1 cellular context compared by ENCODE assay signal in the genomic region with DNA sequence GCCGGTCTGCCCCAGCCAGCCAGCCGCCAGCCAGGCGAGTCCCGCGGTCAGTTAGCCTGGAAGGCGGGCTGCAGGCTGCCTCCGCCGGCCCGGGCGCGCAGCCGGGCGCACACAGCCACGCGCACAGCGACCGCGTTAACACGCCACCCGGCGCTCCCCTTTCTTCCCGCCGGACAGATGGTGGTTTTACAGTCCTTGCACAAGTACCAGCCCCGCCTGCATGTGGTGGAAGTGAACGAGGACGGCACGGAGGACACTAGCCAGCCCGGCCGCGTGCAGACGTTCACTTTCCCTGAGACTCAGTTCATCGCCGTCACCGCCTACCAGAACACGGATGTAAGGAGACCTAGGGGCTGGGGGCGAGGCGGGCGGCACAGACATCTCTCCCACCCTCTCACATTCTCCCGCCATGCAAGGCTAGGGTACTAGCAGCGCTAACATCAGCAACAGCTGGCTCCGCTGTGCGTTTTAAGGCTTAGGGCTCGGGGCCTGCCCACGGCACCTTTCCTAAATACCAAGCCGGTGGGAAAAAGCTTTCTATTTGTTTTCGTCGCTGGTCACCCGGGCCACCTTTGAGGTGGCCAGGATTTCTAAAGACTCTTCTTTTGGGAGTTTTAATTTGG.
TF ChIP-seq lines count a peak whose summit lies in the region.

No MANE protein-coding gene starts in this region.

TF ChIP-seq in HepG2, 621 proteins besides CTCF, POLR2A, EP300 and RAD21 (continued from another document and continues in another):
- TF ChIP-seq, protein P1, sequence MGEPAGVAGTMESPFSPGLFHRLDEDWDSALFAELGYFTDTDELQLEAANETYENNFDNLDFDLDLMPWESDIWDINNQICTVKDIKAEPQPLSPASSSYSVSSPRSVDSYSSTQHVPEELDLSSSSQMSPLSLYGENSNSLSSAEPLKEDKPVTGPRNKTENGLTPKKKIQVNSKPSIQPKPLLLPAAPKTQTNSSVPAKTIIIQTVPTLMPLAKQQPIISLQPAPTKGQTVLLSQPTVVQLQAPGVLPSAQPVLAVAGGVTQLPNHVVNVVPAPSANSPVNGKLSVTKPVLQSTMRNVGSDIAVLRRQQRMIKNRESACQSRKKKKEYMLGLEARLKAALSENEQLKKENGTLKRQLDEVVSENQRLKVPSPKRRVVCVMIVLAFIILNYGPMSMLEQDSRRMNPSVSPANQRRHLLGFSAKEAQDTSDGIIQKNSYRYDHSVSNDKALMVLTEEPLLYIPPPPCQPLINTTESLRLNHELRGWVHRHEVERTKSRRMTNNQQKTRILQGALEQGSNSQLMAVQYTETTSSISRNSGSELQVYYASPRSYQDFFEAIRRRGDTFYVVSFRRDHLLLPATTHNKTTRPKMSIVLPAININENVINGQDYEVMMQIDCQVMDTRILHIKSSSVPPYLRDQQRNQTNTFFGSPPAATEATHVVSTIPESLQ (CRISPR knock-in tag; conservative IDR thresholded peaks at IDR 0.05), result no peak
- TF ChIP-seq ZNF260 (CRISPR knock-in tag; IDR thresholded peaks at IDR 0.05; ENCODE audit: borderline replicate concordance, low read depth) (no peak), SMAD3 (CRISPR knock-in tag; IDR thresholded peaks at IDR 0.05) (no peak), ZNF781 (CRISPR knock-in tag; IDR thresholded peaks at IDR 0.05; ENCODE audit: borderline replicate concordance, not compliant biosample characterization) (no peak), KDM5B (CRISPR knock-in tag; IDR thresholded peaks at IDR 0.05; ENCODE audit: borderline replicate concordance) (peak; percentile 72; the same call in 1 of the 2 replicates), MAFF (IDR thresholded peaks at IDR 0.05; ENCODE audit: low read depth, low read length) (no peak), ZKSCAN1 (IDR thresholded peaks at IDR 0.05; ENCODE audit: low read length) (no peak), ZNF383 (CRISPR knock-in tag; IDR thresholded peaks at IDR 0.05; ENCODE audit: borderline replicate concordance) (no peak), ZNF605 (CRISPR knock-in tag; IDR thresholded peaks at IDR 0.05) (no peak), NFKBIZ (CRISPR knock-in tag; IDR thresholded peaks at IDR 0.05) (no peak), ZNF333 (CRISPR knock-in tag; IDR thresholded peaks at IDR 0.05; ENCODE audit: borderline replicate concordance) (0 out of 2 replicates have a peak, but pooled peaks have one; percentile 40), ZMAT3 (CRISPR knock-in tag; conservative IDR thresholded peaks at IDR 0.05) (no peak), NBN (conservative IDR thresholded peaks at IDR 0.05) (no peak), TGIF2 (CRISPR knock-in tag; IDR thresholded peaks at IDR 0.05) (no peak), CEBPG (CRISPR knock-in tag; IDR thresholded peaks at IDR 0.05) (no peak)
- TF ChIP-seq, protein P2, sequence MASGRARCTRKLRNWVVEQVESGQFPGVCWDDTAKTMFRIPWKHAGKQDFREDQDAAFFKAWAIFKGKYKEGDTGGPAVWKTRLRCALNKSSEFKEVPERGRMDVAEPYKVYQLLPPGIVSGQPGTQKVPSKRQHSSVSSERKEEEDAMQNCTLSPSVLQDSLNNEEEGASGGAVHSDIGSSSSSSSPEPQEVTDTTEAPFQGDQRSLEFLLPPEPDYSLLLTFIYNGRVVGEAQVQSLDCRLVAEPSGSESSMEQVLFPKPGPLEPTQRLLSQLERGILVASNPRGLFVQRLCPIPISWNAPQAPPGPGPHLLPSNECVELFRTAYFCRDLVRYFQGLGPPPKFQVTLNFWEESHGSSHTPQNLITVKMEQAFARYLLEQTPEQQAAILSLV (CRISPR knock-in tag; IDR thresholded peaks at IDR 0.05; ENCODE audit: borderline replicate concordance), result peak; percentile 34; the same call in 1 of the 2 replicates
- TF ChIP-seq, protein P3, sequence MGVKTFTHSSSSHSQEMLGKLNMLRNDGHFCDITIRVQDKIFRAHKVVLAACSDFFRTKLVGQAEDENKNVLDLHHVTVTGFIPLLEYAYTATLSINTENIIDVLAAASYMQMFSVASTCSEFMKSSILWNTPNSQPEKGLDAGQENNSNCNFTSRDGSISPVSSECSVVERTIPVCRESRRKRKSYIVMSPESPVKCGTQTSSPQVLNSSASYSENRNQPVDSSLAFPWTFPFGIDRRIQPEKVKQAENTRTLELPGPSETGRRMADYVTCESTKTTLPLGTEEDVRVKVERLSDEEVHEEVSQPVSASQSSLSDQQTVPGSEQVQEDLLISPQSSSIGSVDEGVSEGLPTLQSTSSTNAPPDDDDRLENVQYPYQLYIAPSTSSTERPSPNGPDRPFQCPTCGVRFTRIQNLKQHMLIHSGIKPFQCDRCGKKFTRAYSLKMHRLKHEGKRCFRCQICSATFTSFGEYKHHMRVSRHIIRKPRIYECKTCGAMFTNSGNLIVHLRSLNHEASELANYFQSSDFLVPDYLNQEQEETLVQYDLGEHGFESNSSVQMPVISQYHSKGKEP (CRISPR knock-in tag; IDR thresholded peaks at IDR 0.05), result no peak
- TF ChIP-seq, protein P4, sequence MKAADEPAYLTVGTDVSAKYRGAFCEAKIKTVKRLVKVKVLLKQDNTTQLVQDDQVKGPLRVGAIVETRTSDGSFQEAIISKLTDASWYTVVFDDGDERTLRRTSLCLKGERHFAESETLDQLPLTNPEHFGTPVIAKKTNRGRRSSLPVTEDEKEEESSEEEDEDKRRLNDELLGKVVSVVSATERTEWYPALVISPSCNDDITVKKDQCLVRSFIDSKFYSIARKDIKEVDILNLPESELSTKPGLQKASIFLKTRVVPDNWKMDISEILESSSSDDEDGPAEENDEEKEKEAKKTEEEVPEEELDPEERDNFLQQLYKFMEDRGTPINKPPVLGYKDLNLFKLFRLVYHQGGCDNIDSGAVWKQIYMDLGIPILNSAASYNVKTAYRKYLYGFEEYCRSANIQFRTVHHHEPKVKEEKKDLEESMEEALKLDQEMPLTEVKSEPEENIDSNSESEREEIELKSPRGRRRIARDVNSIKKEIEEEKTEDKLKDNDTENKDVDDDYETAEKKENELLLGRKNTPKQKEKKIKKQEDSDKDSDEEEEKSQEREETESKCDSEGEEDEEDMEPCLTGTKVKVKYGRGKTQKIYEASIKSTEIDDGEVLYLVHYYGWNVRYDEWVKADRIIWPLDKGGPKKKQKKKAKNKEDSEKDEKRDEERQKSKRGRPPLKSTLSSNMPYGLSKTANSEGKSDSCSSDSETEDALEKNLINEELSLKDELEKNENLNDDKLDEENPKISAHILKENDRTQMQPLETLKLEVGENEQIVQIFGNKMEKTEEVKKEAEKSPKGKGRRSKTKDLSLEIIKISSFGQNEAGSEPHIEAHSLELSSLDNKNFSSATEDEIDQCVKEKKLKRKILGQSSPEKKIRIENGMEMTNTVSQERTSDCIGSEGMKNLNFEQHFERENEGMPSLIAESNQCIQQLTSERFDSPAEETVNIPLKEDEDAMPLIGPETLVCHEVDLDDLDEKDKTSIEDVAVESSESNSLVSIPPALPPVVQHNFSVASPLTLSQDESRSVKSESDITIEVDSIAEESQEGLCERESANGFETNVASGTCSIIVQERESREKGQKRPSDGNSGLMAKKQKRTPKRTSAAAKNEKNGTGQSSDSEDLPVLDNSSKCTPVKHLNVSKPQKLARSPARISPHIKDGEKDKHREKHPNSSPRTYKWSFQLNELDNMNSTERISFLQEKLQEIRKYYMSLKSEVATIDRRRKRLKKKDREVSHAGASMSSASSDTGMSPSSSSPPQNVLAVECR (CRISPR knock-in tag; IDR thresholded peaks at IDR 0.05; ENCODE audit: borderline replicate concordance), result peak; percentile 37; the same call in 1 of the 2 replicates
- TF ChIP-seq, protein P5, sequence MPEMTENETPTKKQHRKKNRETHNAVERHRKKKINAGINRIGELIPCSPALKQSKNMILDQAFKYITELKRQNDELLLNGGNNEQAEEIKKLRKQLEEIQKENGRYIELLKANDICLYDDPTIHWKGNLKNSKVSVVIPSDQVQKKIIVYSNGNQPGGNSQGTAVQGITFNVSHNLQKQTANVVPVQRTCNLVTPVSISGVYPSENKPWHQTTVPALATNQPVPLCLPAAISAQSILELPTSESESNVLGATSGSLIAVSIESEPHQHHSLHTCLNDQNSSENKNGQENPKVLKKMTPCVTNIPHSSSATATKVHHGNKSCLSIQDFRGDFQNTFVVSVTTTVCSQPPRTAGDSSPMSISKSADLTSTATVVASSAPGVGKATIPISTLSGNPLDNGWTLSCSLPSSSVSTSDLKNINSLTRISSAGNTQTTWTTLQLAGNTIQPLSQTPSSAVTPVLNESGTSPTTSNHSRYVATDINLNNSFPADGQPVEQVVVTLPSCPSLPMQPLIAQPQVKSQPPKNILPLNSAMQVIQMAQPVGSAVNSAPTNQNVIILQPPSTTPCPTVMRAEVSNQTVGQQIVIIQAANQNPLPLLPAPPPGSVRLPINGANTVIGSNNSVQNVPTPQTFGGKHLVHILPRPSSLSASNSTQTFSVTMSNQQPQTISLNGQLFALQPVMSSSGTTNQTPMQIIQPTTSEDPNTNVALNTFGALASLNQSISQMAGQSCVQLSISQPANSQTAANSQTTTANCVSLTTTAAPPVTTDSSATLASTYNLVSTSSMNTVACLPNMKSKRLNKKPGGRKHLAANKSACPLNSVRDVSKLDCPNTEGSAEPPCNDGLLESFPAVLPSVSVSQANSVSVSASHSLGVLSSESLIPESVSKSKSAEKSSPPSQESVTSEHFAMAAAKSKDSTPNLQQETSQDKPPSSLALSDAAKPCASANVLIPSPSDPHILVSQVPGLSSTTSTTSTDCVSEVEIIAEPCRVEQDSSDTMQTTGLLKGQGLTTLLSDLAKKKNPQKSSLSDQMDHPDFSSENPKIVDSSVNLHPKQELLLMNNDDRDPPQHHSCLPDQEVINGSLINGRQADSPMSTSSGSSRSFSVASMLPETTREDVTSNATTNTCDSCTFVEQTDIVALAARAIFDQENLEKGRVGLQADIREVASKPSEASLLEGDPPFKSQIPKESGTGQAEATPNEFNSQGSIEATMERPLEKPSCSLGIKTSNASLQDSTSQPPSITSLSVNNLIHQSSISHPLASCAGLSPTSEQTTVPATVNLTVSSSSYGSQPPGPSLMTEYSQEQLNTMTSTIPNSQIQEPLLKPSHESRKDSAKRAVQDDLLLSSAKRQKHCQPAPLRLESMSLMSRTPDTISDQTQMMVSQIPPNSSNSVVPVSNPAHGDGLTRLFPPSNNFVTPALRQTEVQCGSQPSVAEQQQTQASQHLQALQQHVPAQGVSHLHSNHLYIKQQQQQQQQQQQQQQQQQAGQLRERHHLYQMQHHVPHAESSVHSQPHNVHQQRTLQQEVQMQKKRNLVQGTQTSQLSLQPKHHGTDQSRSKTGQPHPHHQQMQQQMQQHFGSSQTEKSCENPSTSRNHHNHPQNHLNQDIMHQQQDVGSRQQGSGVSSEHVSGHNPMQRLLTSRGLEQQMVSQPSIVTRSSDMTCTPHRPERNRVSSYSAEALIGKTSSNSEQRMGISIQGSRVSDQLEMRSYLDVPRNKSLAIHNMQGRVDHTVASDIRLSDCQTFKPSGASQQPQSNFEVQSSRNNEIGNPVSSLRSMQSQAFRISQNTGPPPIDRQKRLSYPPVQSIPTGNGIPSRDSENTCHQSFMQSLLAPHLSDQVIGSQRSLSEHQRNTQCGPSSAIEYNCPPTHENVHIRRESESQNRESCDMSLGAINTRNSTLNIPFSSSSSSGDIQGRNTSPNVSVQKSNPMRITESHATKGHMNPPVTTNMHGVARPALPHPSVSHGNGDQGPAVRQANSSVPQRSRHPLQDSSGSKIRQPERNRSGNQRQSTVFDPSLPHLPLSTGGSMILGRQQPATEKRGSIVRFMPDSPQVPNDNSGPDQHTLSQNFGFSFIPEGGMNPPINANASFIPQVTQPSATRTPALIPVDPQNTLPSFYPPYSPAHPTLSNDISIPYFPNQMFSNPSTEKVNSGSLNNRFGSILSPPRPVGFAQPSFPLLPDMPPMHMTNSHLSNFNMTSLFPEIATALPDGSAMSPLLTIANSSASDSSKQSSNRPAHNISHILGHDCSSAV (CRISPR knock-in tag; IDR thresholded peaks at IDR 0.05; ENCODE audit: borderline replicate concordance), result no peak
- TF ChIP-seq, protein P6, sequence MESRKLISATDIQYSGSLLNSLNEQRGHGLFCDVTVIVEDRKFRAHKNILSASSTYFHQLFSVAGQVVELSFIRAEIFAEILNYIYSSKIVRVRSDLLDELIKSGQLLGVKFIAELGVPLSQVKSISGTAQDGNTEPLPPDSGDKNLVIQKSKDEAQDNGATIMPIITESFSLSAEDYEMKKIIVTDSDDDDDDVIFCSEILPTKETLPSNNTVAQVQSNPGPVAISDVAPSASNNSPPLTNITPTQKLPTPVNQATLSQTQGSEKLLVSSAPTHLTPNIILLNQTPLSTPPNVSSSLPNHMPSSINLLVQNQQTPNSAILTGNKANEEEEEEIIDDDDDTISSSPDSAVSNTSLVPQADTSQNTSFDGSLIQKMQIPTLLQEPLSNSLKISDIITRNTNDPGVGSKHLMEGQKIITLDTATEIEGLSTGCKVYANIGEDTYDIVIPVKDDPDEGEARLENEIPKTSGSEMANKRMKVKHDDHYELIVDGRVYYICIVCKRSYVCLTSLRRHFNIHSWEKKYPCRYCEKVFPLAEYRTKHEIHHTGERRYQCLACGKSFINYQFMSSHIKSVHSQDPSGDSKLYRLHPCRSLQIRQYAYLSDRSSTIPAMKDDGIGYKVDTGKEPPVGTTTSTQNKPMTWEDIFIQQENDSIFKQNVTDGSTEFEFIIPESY (CRISPR knock-in tag; IDR thresholded peaks at IDR 0.05), result no peak
- TF ChIP-seq, protein P7, sequence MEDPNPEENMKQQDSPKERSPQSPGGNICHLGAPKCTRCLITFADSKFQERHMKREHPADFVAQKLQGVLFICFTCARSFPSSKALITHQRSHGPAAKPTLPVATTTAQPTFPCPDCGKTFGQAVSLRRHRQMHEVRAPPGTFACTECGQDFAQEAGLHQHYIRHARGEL (CRISPR knock-in tag; IDR thresholded peaks at IDR 0.05), result no peak
- TF ChIP-seq, protein P8, sequence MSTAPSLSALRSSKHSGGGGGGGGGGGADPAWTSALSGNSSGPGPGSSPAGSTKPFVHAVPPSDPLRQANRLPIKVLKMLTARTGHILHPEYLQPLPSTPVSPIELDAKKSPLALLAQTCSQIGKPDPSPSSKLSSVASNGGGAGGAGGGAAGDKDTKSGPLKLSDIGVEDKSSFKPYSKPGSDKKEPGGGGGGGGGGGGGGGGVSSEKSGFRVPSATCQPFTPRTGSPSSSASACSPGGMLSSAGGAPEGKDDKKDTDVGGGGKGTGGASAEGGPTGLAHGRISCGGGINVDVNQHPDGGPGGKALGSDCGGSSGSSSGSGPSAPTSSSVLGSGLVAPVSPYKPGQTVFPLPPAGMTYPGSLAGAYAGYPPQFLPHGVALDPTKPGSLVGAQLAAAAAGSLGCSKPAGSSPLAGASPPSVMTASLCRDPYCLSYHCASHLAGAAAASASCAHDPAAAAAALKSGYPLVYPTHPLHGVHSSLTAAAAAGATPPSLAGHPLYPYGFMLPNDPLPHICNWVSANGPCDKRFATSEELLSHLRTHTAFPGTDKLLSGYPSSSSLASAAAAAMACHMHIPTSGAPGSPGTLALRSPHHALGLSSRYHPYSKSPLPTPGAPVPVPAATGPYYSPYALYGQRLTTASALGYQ (CRISPR knock-in tag; IDR thresholded peaks at IDR 0.05), result no peak
